ENCODE assay signal across 8 cellular contexts in genomic region chr2:95526360-95527341, GRCh38. TPM values are rescaled to one million over a fixed set of nuclear protein-coding genes. Genes with fewer than 3 reads are reported as not detected.
DNase-seq lines count a peak whose midpoint lies in the region; ATAC-seq and TF ChIP-seq lines count a peak whose summit lies in the region.

No MANE protein-coding gene starts in this region.

- in situ Hi-C loops in astrocyte of the spinal cord (cut with HindIII; ENCODE audit: low sequenced_read_pairs), result no loop called here

- no peaks in the 10 kb centered on the region for H3K27me3 ChIP-seq in BJ (ENCODE audit: control insufficient read depth, insufficient read depth, low read length)

- POLR2A ChIA-PET in BJ (lab: Charles Lee), result no interaction called here

- H3K4me3 Mint-ChIP-seq in T-helper 2 cell treated with Interferon-gamma antibody and Interleukin-4, amounts not matched to agents 5 μg/mL and 100 μg/mL, for 36 hours, result peak overlapping the region; percentile 96

- peaks cover 34% of the 10 kb centered on the region for H3K4me1 Mint-ChIP-seq in T-helper 2 cell treated with Interferon-gamma antibody and Interleukin-4, amounts not matched to agents 5 μg/mL and 100 μg/mL, for 36 hours (ENCODE audit: low read depth)

- DNase-seq in BJ (ENCODE audit: low read depth), result peak; percentile 16
- peak; percentile 45 for DNase-seq in HPDE6-E6E7 (ENCODE audit: extremely low spot score)
- DNase-seq in T-helper 2 cell treated with Interferon-gamma antibody and Interleukin-4, amounts not matched to agents 5 μg/mL and 100 μg/mL, for 36 hours (ENCODE audit: low spot score), result peak; percentile 72
- peak; percentile 82 for DNase-seq in astrocyte of the spinal cord (ENCODE audit: low read depth, low spot score)
- peak; percentile 78 for DNase-seq in iris pigment epithelial cell (ENCODE audit: low read depth)
- DNase-seq in stimulated activated CD4-positive, alpha-beta T cell treated with anti-CD3 and anti-CD28 coated beads, Interleukin-2, amount 100 ng/mL, for 48 hours, result peak; percentile 45 to 52
- DNase-seq in ecto neural progenitor cell (ENCODE audit: low spot score), result no peak

- TF ChIP-seq CTCF in BJ (IDR thresholded peaks at IDR 0.05; ENCODE audit: insufficient read depth, low read depth, low read length), result peak; percentile 51
- TF ChIP-seq CTCF in astrocyte of the spinal cord (IDR thresholded peaks at IDR 0.05; ENCODE audit: low read depth, low read length), result peak; percentile 33

- CTCF ChIA-PET in BJ (lab: Yijun Ruan, JAX), result interaction anchor here (1.6 kb wide), 1 partner anchor 10 kb away, joined by 5 read pairs; no protein-coding TSS in a partner anchor

- H3K36me3 Mint-ChIP-seq in T-helper 2 cell treated with Interferon-gamma antibody and Interleukin-4, amounts not matched to agents 5 μg/mL and 100 μg/mL, for 36 hours (ENCODE audit: low read depth), result peaks cover 34% of the 10 kb centered on the region

- no peaks in the 10 kb centered on the region for H3K9me3 Mint-ChIP-seq in T-helper 2 cell treated with Interferon-gamma antibody and Interleukin-4, amounts not matched to agents 5 μg/mL and 100 μg/mL, for 36 hours

- H3K4me3 ChIP-seq in BJ (ENCODE audit: low read depth, low read length) (peak overlapping the region; percentile 86), astrocyte of the spinal cord (ENCODE audit: low read depth, low read length) (peak overlapping the region; percentile 67)

- peaks cover 9% of the 10 kb centered on the region for H3K36me3 ChIP-seq in BJ (ENCODE audit: control insufficient read depth, insufficient read depth, low read length)

- H3K27ac Mint-ChIP-seq in T-helper 2 cell treated with Interferon-gamma antibody and Interleukin-4, amounts not matched to agents 5 μg/mL and 100 μg/mL, for 36 hours, result peak overlapping the region; percentile 90

- ATAC-seq in GM19351 (IDR thresholded peaks at IDR 0.05; ENCODE audit: unreplicated experiment), result peak; percentile 64

- no peaks in the 10 kb centered on the region for H3K27me3 Mint-ChIP-seq in T-helper 2 cell treated with Interferon-gamma antibody and Interleukin-4, amounts not matched to agents 5 μg/mL and 100 μg/mL, for 36 hours (ENCODE audit: low read depth)

RNA-seq across cellular contexts. Expression of gene TRIM43B, which starts 42.1 kb away (rescaled TPM):
- not detected in 2 replicates for polyA plus RNA-seq in BJ (2011; rRNA removed)
- polyA minus RNA-seq in BJ (2011; rRNA and poly(A)+ RNA removed), result not detected in 2 replicates
